ENCODE assay signal across 34 cellular contexts in genomic region chr3:110504901-110505300, GRCh38.
"Had no signal": no experiment of that assay in that cellular context is flagged by ENCODE, and none has a peak within 500 bp of the region (broad histone marks: within the 10 kb centered on the region; RNA-seq: fewer than 3 reads in every experiment).

No MANE protein-coding gene starts in this region.

- H2AFZ ChIP-seq: neural progenitor cell, parathyroid adenoma had no signal

- H3K9ac ChIP-seq: neural progenitor cell, parathyroid adenoma had no signal

- DNase-seq: activated CD4-positive, alpha-beta T cell treated with anti-CD3 and anti-CD28 coated beads for 36 hours; activated CD4-positive, alpha-beta T cell treated with anti-CD3 and anti-CD28 coated beads, Interleukin-2, amount 50 U/mL, for 4 hours; activated CD4-positive, CD25-positive, alpha-beta regulatory T cell; activated effector memory CD4-positive, alpha-beta T cell treated with Interleukin-2 at 50 U/mL for 16 hours; activated naive CD4-positive, alpha-beta T cell treated with Interleukin-2 at 50 U/mL for 16 hours; activated T-cell treated with anti-CD3 and anti-CD28 coated beads for 4 hours; activated T-cell treated with anti-CD3 and anti-CD28 coated beads, Interleukin-2, amount 50 U/mL, for 72 hours; adrenal gland; dorsolateral prefrontal cortex; effector memory CD4-positive, alpha-beta T cell; heart right ventricle; midbrain; natural killer cell; occipital lobe; psoas muscle; sigmoid colon; stimulated activated CD4-positive, alpha-beta T cell treated with anti-CD3 and anti-CD28 coated beads, Interleukin-1b, Interleukin-23, amount 100 ng/mL, for 48 hours; stimulated activated CD4-positive, alpha-beta T cell treated with anti-CD3 and anti-CD28 coated beads, Interleukin-4, amount 100 ng/mL, for 4 hours; stimulated activated CD8-positive, alpha-beta memory T cell treated with anti-CD3 and anti-CD28 coated beads, Interleukin-4, amount 100 ng/mL, for 48 hours; stimulated activated naive CD8-positive, alpha-beta T cell treated with anti-CD3 and anti-CD28 coated beads, Interleukin-15, amount 100 ng/mL, for 72 hours; substantia nigra; T-helper 17 cell; T1000; thyroid gland; upper lobe of left lung had no signal

- H3K36me3 Mint-ChIP-seq: activated naive CD8-positive, alpha-beta T cell; brain; natural killer cell; neural progenitor cell; stimulated activated memory B cell treated with anti-CD40 and anti-IgM and Interleukin-4, amounts not matched to agents 10 μg/mL and 1 μg/mL and 100 μg/mL, for 72 hours had no signal

- H3K27me3 Mint-ChIP-seq: activated CD4-positive, alpha-beta T cell treated with anti-CD3 and anti-CD28 coated beads for 36 hours; activated naive CD8-positive, alpha-beta T cell; brain; stimulated activated memory B cell treated with anti-CD40 and anti-IgM and Interleukin-4, amounts not matched to agents 10 μg/mL and 1 μg/mL and 100 μg/mL, for 72 hours; stimulated activated naive CD8-positive, alpha-beta T cell treated with anti-CD3 and anti-CD28 coated beads, Interleukin-15, amount 100 ng/mL, for 72 hours; T-helper 17 cell had no signal

- H3K79me2 ChIP-seq: parathyroid adenoma had no signal

- H3K4me2 ChIP-seq: neural progenitor cell, smooth muscle cell had no signal

- H3K27me3 ChIP-seq: adrenal gland, ascending aorta, dorsolateral prefrontal cortex, heart right ventricle, neural progenitor cell, sigmoid colon, thyroid gland, upper lobe of left lung, vagina had no signal

- H3K9me3 ChIP-seq: adrenal gland, psoas muscle, sigmoid colon, thyroid gland, upper lobe of left lung, vagina had no signal

- H3K27ac Mint-ChIP-seq: activated CD4-positive, alpha-beta T cell treated with anti-CD3 and anti-CD28 coated beads for 36 hours; activated naive CD8-positive, alpha-beta T cell; activated T-cell treated with anti-CD3 and anti-CD28 coated beads, Interleukin-2, amount 50 U/mL, for 72 hours; brain; natural killer cell; neural progenitor cell; stimulated activated memory B cell treated with anti-CD40 and anti-IgM and Interleukin-4, amounts not matched to agents 10 μg/mL and 1 μg/mL and 100 μg/mL, for 72 hours; stimulated activated naive CD8-positive, alpha-beta T cell treated with anti-CD3 and anti-CD28 coated beads, Interleukin-15, amount 100 ng/mL, for 72 hours; T-helper 17 cell had no signal

- H3K4me1 Mint-ChIP-seq: activated CD4-positive, alpha-beta T cell treated with anti-CD3 and anti-CD28 coated beads for 36 hours; brain; natural killer cell; neural progenitor cell; stimulated activated memory B cell treated with anti-CD40 and anti-IgM and Interleukin-4, amounts not matched to agents 10 μg/mL and 1 μg/mL and 100 μg/mL, for 72 hours; stimulated activated naive CD8-positive, alpha-beta T cell treated with anti-CD3 and anti-CD28 coated beads, Interleukin-15, amount 100 ng/mL, for 72 hours; T-helper 17 cell had no signal

- H3K36me3 ChIP-seq: adrenal gland, ascending aorta, heart right ventricle, neural progenitor cell, sigmoid colon, thyroid gland, upper lobe of left lung, vagina had no signal

- H3K4me3 Mint-ChIP-seq: activated CD4-positive, alpha-beta T cell treated with anti-CD3 and anti-CD28 coated beads for 36 hours; activated naive CD8-positive, alpha-beta T cell; activated T-cell treated with anti-CD3 and anti-CD28 coated beads, Interleukin-2, amount 50 U/mL, for 72 hours; brain; natural killer cell; neural progenitor cell; stimulated activated memory B cell treated with anti-CD40 and anti-IgM and Interleukin-4, amounts not matched to agents 10 μg/mL and 1 μg/mL and 100 μg/mL, for 72 hours; stimulated activated naive CD8-positive, alpha-beta T cell treated with anti-CD3 and anti-CD28 coated beads, Interleukin-15, amount 100 ng/mL, for 72 hours; T-helper 17 cell had no signal

- H3K4me3 ChIP-seq: adrenal gland, ascending aorta, coronary artery, dorsolateral prefrontal cortex, heart right ventricle, neural progenitor cell, psoas muscle, sigmoid colon, smooth muscle cell, thyroid gland, upper lobe of left lung, vagina had no signal

- H3K4me1 ChIP-seq: adrenal gland, ascending aorta, heart right ventricle, neural progenitor cell, parathyroid adenoma, psoas muscle, sigmoid colon, thyroid gland, upper lobe of left lung, vagina had no signal

- H3K27ac ChIP-seq: adrenal gland, ascending aorta, coronary artery, dorsolateral prefrontal cortex, heart right ventricle, neural progenitor cell, parathyroid adenoma, psoas muscle, sigmoid colon, thyroid gland, upper lobe of left lung, vagina had no signal

- ATAC-seq: activated CD4-positive, alpha-beta T cell treated with anti-CD3 and anti-CD28 coated beads for 36 hours; activated T-cell treated with anti-CD3 and anti-CD28 coated beads, Interleukin-2, amount 50 U/mL, for 72 hours; heart right ventricle; natural killer cell; psoas muscle; stimulated activated memory B cell treated with anti-CD40 and anti-IgM and Interleukin-4, amounts not matched to agents 10 μg/mL and 1 μg/mL and 100 μg/mL, for 72 hours; stimulated activated naive CD8-positive, alpha-beta T cell treated with anti-CD3 and anti-CD28 coated beads, Interleukin-15, amount 100 ng/mL, for 72 hours; T-helper 17 cell had no signal
